In the genomic region with DNA sequence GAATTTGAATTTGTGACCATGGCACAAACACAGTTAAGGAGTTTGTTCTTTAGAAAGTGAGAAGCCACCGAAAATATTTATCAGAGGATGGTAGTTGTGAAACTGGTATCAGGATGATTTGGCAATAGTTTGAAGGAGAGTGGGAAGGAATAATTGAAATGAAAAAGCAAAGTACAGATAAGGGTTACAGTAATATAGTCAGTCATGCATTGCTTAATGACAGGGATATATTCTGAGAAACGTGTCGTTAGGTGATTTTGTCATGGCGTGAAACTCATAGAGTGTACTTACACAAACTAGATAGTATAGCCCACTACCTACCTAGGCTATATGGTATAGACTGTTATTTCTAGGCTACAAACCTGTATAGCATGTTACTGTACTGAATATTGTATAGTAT, we compare ENCODE assay signal across 14 cellular contexts.
"Had no signal": no experiment of that assay in that cellular context is flagged by ENCODE, and none has a peak within 500 bp of the region (broad histone marks: within the 10 kb centered on the region; RNA-seq: fewer than 3 reads in every experiment).

No MANE protein-coding gene starts in this region.

- H3K9me3 Mint-ChIP-seq: activated naive CD8-positive, alpha-beta T cell treated with anti-CD3 and anti-CD28 coated beads, Interleukin-2, amount 10 ng/mL, durations not matched to agents 7 days and 5 days; nephron had no signal

- ATAC-seq: esophagus mucosa, left cardiac atrium, lower lobe of right lung had no signal

- H3K4me3 ChIP-seq: ascending aorta, dorsolateral prefrontal cortex, lower lobe of right lung, sigmoid colon, upper lobe of left lung had no signal

- H3K27ac Mint-ChIP-seq: activated naive CD8-positive, alpha-beta T cell treated with anti-CD3 and anti-CD28 coated beads, Interleukin-2, amount 10 ng/mL, durations not matched to agents 7 days and 5 days; nephron had no signal

- DNase-seq: activated naive CD8-positive, alpha-beta T cell treated with anti-CD3 and anti-CD28 coated beads, Interleukin-2, amount 10 ng/mL, durations not matched to agents 7 days and 5 days; dorsolateral prefrontal cortex; foreskin fibroblast; glutamatergic neuron; left cardiac atrium; lower lobe of right lung; SIG-M5; sigmoid colon; stimulated activated CD4-positive, alpha-beta T cell treated with anti-CD3 and anti-CD28 coated beads, Interleukin-2, amount 100 ng/mL, for 24 hours; stimulated activated naive CD4-positive, alpha-beta T cell; upper lobe of left lung had no signal

- H3K27me3 Mint-ChIP-seq: activated naive CD8-positive, alpha-beta T cell treated with anti-CD3 and anti-CD28 coated beads, Interleukin-2, amount 10 ng/mL, durations not matched to agents 7 days and 5 days had no signal

- H3K4me3 Mint-ChIP-seq: activated naive CD8-positive, alpha-beta T cell treated with anti-CD3 and anti-CD28 coated beads, Interleukin-2, amount 10 ng/mL, durations not matched to agents 7 days and 5 days; nephron had no signal

- H3K4me1 Mint-ChIP-seq: nephron had no signal
